ENCODE assay signal across 1 cellular context in the genomic region with DNA sequence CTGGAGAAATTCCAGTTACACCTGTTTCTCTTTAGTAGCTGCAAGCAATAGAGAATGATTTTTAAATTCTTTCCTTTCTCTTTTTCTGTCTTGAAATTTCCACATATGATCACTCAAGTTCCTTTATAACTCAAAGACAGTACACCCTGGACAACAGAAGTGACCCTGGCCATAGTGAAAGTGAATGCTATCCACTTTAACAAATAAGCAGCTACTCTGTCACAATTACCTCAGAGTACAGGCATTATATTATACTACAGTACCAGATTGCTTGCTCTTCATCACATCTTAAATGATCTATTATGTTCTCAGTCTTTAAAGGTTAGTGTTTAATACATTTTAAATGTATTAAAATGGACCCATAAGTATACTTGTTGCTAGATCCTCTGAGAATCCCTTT.
TF ChIP-seq lines count a peak whose summit lies in the region.

No MANE protein-coding gene starts in this region.

TF ChIP-seq in GM23338, 12 proteins besides CTCF, POLR2A, EP300 and RAD21 (continued from another document):
- TF ChIP-seq, protein P1, sequence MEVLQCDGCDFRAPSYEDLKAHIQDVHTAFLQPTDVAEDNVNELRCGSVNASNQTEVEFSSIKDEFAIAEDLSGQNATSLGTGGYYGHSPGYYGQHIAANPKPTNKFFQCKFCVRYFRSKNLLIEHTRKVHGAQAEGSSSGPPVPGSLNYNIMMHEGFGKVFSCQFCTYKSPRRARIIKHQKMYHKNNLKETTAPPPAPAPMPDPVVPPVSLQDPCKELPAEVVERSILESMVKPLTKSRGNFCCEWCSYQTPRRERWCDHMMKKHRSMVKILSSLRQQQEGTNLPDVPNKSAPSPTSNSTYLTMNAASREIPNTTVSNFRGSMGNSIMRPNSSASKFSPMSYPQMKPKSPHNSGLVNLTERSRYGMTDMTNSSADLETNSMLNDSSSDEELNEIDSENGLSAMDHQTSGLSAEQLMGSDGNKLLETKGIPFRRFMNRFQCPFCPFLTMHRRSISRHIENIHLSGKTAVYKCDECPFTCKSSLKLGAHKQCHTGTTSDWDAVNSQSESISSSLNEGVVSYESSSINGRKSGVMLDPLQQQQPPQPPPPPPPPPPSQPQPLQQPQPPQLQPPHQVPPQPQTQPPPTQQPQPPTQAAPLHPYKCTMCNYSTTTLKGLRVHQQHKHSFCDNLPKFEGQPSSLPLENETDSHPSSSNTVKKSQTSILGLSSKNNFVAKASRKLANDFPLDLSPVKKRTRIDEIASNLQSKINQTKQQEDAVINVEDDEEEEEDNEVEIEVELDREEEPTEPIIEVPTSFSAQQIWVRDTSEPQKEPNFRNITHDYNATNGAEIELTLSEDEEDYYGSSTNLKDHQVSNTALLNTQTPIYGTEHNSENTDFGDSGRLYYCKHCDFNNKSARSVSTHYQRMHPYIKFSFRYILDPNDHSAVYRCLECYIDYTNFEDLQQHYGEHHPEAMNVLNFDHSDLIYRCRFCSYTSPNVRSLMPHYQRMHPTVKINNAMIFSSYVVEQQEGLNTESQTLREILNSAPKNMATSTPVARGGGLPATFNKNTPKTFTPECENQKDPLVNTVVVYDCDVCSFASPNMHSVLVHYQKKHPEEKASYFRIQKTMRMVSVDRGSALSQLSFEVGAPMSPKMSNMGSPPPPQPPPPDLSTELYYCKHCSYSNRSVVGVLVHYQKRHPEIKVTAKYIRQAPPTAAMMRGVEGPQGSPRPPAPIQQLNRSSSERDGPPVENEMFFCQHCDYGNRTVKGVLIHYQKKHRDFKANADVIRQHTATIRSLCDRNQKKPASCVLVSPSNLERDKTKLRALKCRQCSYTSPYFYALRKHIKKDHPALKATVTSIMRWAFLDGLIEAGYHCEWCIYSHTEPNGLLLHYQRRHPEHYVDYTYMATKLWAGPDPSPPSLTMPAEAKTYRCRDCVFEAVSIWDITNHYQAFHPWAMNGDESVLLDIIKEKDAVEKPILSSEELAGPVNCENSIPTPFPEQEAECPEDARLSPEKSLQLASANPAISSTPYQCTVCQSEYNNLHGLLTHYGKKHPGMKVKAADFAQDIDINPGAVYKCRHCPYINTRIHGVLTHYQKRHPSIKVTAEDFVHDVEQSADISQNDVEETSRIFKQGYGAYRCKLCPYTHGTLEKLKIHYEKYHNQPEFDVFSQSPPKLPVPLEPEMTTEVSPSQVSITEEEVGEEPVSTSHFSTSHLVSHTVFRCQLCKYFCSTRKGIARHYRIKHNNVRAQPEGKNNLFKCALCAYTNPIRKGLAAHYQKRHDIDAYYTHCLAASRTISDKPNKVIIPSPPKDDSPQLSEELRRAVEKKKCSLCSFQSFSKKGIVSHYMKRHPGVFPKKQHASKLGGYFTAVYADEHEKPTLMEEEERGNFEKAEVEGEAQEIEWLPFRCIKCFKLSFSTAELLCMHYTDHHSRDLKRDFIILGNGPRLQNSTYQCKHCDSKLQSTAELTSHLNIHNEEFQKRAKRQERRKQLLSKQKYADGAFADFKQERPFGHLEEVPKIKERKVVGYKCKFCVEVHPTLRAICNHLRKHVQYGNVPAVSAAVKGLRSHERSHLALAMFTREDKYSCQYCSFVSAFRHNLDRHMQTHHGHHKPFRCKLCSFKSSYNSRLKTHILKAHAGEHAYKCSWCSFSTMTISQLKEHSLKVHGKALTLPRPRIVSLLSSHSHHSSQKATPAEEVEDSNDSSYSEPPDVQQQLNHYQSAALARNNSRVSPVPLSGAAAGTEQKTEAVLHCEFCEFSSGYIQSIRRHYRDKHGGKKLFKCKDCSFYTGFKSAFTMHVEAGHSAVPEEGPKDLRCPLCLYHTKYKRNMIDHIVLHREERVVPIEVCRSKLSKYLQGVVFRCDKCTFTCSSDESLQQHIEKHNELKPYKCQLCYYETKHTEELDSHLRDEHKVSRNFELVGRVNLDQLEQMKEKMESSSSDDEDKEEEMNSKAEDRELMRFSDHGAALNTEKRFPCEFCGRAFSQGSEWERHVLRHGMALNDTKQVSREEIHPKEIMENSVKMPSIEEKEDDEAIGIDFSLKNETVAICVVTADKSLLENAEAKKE (CRISPR knock-in tag; IDR thresholded peaks at IDR 0.05), result no peak
- TF ChIP-seq ZNF331 (CRISPR knock-in tag; IDR thresholded peaks at IDR 0.05; ENCODE audit: low read depth) (no peak), EZH2phosphoT487 (IDR thresholded peaks at IDR 0.05; ENCODE audit: unreplicated experiment) (no peak), JUNB (IDR thresholded peaks at IDR 0.05; ENCODE audit: unreplicated experiment) (no peak)
- TF ChIP-seq, protein P2, sequence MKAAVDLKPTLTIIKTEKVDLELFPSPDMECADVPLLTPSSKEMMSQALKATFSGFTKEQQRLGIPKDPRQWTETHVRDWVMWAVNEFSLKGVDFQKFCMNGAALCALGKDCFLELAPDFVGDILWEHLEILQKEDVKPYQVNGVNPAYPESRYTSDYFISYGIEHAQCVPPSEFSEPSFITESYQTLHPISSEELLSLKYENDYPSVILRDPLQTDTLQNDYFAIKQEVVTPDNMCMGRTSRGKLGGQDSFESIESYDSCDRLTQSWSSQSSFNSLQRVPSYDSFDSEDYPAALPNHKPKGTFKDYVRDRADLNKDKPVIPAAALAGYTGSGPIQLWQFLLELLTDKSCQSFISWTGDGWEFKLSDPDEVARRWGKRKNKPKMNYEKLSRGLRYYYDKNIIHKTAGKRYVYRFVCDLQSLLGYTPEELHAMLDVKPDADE (IDR thresholded peaks at IDR 0.05), result no peak
- TF ChIP-seq, protein P3, sequence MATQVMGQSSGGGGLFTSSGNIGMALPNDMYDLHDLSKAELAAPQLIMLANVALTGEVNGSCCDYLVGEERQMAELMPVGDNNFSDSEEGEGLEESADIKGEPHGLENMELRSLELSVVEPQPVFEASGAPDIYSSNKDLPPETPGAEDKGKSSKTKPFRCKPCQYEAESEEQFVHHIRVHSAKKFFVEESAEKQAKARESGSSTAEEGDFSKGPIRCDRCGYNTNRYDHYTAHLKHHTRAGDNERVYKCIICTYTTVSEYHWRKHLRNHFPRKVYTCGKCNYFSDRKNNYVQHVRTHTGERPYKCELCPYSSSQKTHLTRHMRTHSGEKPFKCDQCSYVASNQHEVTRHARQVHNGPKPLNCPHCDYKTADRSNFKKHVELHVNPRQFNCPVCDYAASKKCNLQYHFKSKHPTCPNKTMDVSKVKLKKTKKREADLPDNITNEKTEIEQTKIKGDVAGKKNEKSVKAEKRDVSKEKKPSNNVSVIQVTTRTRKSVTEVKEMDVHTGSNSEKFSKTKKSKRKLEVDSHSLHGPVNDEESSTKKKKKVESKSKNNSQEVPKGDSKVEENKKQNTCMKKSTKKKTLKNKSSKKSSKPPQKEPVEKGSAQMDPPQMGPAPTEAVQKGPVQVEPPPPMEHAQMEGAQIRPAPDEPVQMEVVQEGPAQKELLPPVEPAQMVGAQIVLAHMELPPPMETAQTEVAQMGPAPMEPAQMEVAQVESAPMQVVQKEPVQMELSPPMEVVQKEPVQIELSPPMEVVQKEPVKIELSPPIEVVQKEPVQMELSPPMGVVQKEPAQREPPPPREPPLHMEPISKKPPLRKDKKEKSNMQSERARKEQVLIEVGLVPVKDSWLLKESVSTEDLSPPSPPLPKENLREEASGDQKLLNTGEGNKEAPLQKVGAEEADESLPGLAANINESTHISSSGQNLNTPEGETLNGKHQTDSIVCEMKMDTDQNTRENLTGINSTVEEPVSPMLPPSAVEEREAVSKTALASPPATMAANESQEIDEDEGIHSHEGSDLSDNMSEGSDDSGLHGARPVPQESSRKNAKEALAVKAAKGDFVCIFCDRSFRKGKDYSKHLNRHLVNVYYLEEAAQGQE (IDR thresholded peaks at IDR 0.05; ENCODE audit: unreplicated experiment), result no peak
